ENCODE assay signal across 32 cellular contexts in genomic region chrX:8500203-8500602, GRCh38. TPM values are rescaled to one million over a fixed set of nuclear protein-coding genes. Genes with fewer than 3 reads are reported as not detected.
"Had no signal": no experiment of that assay in that cellular context is flagged by ENCODE, and none has a peak within 500 bp of the region (broad histone marks: within the 10 kb centered on the region; RNA-seq: fewer than 3 reads in every experiment).

No MANE protein-coding gene starts in this region.

- H3K27me3 Mint-ChIP-seq: stimulated activated memory B cell treated with anti-CD40 and anti-IgM and Interleukin-4, amounts not matched to agents 10 μg/mL and 1 μg/mL and 100 μg/mL, for 72 hours; stimulated activated naive B cell treated with anti-CD40 and anti-IgM and Interleukin-4, amounts not matched to agents 10 μg/mL and 1 μg/mL and 100 μg/mL, for 72 hours; stimulated activated naive CD8-positive, alpha-beta T cell treated with anti-CD3 and anti-CD28 coated beads, Interleukin-15, amount 100 ng/mL, for 72 hours; stimulated activated naive CD8-positive, alpha-beta T cell treated with anti-CD3 and anti-CD28 coated beads, Interleukin-15, Interleukin-2, amounts not matched to agents 100 ng/mL and 50 ng/mL, for 24 hours; type B pancreatic cell had no signal

- H3K9me3 ChIP-seq: stomach, suprapubic skin, testis, thoracic aorta, thyroid gland, tibial artery, tibial nerve, transverse colon, upper lobe of left lung, upper lobe of right lung, uterus, vagina had no signal

- H3K36me3 ChIP-seq: stomach, suprapubic skin, thoracic aorta, thyroid gland, tibial artery, tibial nerve, transverse colon, upper lobe of left lung, upper lobe of right lung, uterus, vagina had no signal

- ATAC-seq: stimulated activated effector memory CD8-positive, alpha-beta T cell treated with anti-CD3 and anti-CD28 coated beads, Interleukin-12 subunit alpha, Interleukin-12 subunit beta, amount 100 ng/mL, for 72 hours; stimulated activated memory B cell treated with anti-CD40 and anti-IgM and Interleukin-4, amounts not matched to agents 10 μg/mL and 1 μg/mL and 100 μg/mL, for 72 hours; stimulated activated naive B cell treated with anti-CD40 and anti-IgM and Interleukin-4, amounts not matched to agents 10 μg/mL and 1 μg/mL and 100 μg/mL, for 72 hours; stimulated activated naive CD8-positive, alpha-beta T cell treated with anti-CD3 and anti-CD28 coated beads, Interleukin-15, amount 100 ng/mL, for 72 hours; stimulated activated naive CD8-positive, alpha-beta T cell treated with anti-CD3 and anti-CD28 coated beads, Interleukin-15, Interleukin-2, amounts not matched to agents 100 U/mL and 50 U/mL, for 24 hours; upper lobe of right lung had no signal

- H3K27ac ChIP-seq: stomach, suprapubic skin, testis, thoracic aorta, thyroid gland, tibial artery, tibial nerve, transverse colon, upper lobe of left lung, upper lobe of right lung, uterus, vagina had no signal

- H3K9me3 Mint-ChIP-seq: stimulated activated effector memory CD8-positive, alpha-beta T cell treated with anti-CD3 and anti-CD28 coated beads, Interleukin-12 subunit alpha, Interleukin-12 subunit beta, amount 100 ng/mL, for 72 hours; stimulated activated memory B cell treated with anti-CD40 and anti-IgM and Interleukin-4, amounts not matched to agents 10 μg/mL and 1 μg/mL and 100 μg/mL, for 72 hours; stimulated activated naive CD8-positive, alpha-beta T cell treated with anti-CD3 and anti-CD28 coated beads, Interleukin-15, amount 100 ng/mL, for 72 hours; stimulated activated naive CD8-positive, alpha-beta T cell treated with anti-CD3 and anti-CD28 coated beads, Interleukin-15, Interleukin-2, amounts not matched to agents 100 ng/mL and 50 ng/mL, for 24 hours; type B pancreatic cell had no signal

- H3K27ac Mint-ChIP-seq: stimulated activated effector memory CD8-positive, alpha-beta T cell treated with anti-CD3 and anti-CD28 coated beads, Interleukin-12 subunit alpha, Interleukin-12 subunit beta, amount 100 ng/mL, for 72 hours; stimulated activated memory B cell treated with anti-CD40 and anti-IgM and Interleukin-4, amounts not matched to agents 10 μg/mL and 1 μg/mL and 100 μg/mL, for 72 hours; stimulated activated naive B cell treated with anti-CD40 and anti-IgM and Interleukin-4, amounts not matched to agents 10 μg/mL and 1 μg/mL and 100 μg/mL, for 72 hours; stimulated activated naive CD8-positive, alpha-beta T cell treated with anti-CD3 and anti-CD28 coated beads, Interleukin-15, amount 100 ng/mL, for 72 hours; stimulated activated naive CD8-positive, alpha-beta T cell treated with anti-CD3 and anti-CD28 coated beads, Interleukin-15, Interleukin-2, amounts not matched to agents 100 ng/mL and 50 ng/mL, for 24 hours; type B pancreatic cell had no signal

- H3K36me3 Mint-ChIP-seq: stimulated activated effector memory CD8-positive, alpha-beta T cell treated with anti-CD3 and anti-CD28 coated beads, Interleukin-12 subunit alpha, Interleukin-12 subunit beta, amount 100 ng/mL, for 72 hours; stimulated activated memory B cell treated with anti-CD40 and anti-IgM and Interleukin-4, amounts not matched to agents 10 μg/mL and 1 μg/mL and 100 μg/mL, for 72 hours; stimulated activated naive B cell treated with anti-CD40 and anti-IgM and Interleukin-4, amounts not matched to agents 10 μg/mL and 1 μg/mL and 100 μg/mL, for 72 hours; type B pancreatic cell had no signal

- H3K27me3 ChIP-seq: stomach, suprapubic skin, testis, tibial artery, tibial nerve, transverse colon, upper lobe of left lung, upper lobe of right lung, uterus, vagina had no signal

- FAIRE-seq: urothelium cell line had no signal

- H3K4me1 Mint-ChIP-seq: stimulated activated effector memory CD8-positive, alpha-beta T cell treated with anti-CD3 and anti-CD28 coated beads, Interleukin-12 subunit alpha, Interleukin-12 subunit beta, amount 100 ng/mL, for 72 hours; stimulated activated memory B cell treated with anti-CD40 and anti-IgM and Interleukin-4, amounts not matched to agents 10 μg/mL and 1 μg/mL and 100 μg/mL, for 72 hours; stimulated activated naive B cell treated with anti-CD40 and anti-IgM and Interleukin-4, amounts not matched to agents 10 μg/mL and 1 μg/mL and 100 μg/mL, for 72 hours; stimulated activated naive CD8-positive, alpha-beta T cell treated with anti-CD3 and anti-CD28 coated beads, Interleukin-15, amount 100 ng/mL, for 72 hours had no signal

- H3K4me1 ChIP-seq: stomach, suprapubic skin, testis, thyroid gland, tibial artery, tibial nerve, transverse colon, upper lobe of left lung, upper lobe of right lung, uterus, vagina had no signal

- DNase-seq: stimulated activated CD4-positive, alpha-beta T cell treated with anti-CD3 and anti-CD28 coated beads, Interleukin-2, amount 100 ng/mL, for 48 hours; stimulated activated CD4-positive, alpha-beta T cell treated with anti-CD3 and anti-CD28 coated beads, Interleukin-4, amount 100 ng/mL, for 1 hour; stimulated activated CD4-positive, alpha-beta T cell treated with anti-CD3 and anti-CD28 coated beads, Interleukin-4, amount 100 ng/mL, for 24 hours; stimulated activated CD4-positive, alpha-beta T cell treated with anti-CD3 and anti-CD28 coated beads, Interleukin-4, amount 100 ng/mL, for 4 hours; stimulated activated CD8-positive, alpha-beta memory T cell treated with anti-CD3 and anti-CD28 coated beads, Interleukin-4, amount 100 ng/mL, for 48 hours; stimulated activated naive B cell treated with anti-CD40 and anti-IgM and Interleukin-4, amounts not matched to agents 10 μg/mL and 1 μg/mL and 100 μg/mL, for 72 hours; stimulated activated naive CD4-positive, alpha-beta T cell; stimulated activated naive CD4-positive, alpha-beta T cell treated with Interleukin-2 at 50 U/mL for 16 hours; stimulated activated naive CD8-positive, alpha-beta T cell treated with anti-CD3 and anti-CD28 coated beads, Interleukin-15, amount 100 ng/mL, for 72 hours; stimulated activated naive CD8-positive, alpha-beta T cell treated with anti-CD3 and anti-CD28 coated beads, Interleukin-15, Interleukin-2, amounts not matched to agents 100 U/mL and 50 U/mL, for 24 hours; stomach; substantia nigra; testis; thyroid gland; tibial artery; transverse colon; upper lobe of left lung; upper lobe of right lung; uterus had no signal

- H3K4me3 Mint-ChIP-seq: stimulated activated effector memory CD8-positive, alpha-beta T cell treated with anti-CD3 and anti-CD28 coated beads, Interleukin-12 subunit alpha, Interleukin-12 subunit beta, amount 100 ng/mL, for 72 hours; stimulated activated memory B cell treated with anti-CD40 and anti-IgM and Interleukin-4, amounts not matched to agents 10 μg/mL and 1 μg/mL and 100 μg/mL, for 72 hours; stimulated activated naive B cell treated with anti-CD40 and anti-IgM and Interleukin-4, amounts not matched to agents 10 μg/mL and 1 μg/mL and 100 μg/mL, for 72 hours; stimulated activated naive CD8-positive, alpha-beta T cell treated with anti-CD3 and anti-CD28 coated beads, Interleukin-15, amount 100 ng/mL, for 72 hours; stimulated activated naive CD8-positive, alpha-beta T cell treated with anti-CD3 and anti-CD28 coated beads, Interleukin-15, Interleukin-2, amounts not matched to agents 100 ng/mL and 50 ng/mL, for 24 hours; type B pancreatic cell had no signal

- H3K4me3 ChIP-seq: stomach, suprapubic skin, testis, thoracic aorta, thyroid gland, tibial artery, tibial nerve, transverse colon, upper lobe of left lung, upper lobe of right lung, uterus, vagina had no signal

RNA-seq across cellular contexts. Expression of gene VCX3B, which starts 35.6 kb away (rescaled TPM):
- total RNA-seq: subcutaneous adipose tissue, suprapubic skin, temporal lobe, thoracic aorta, tibial nerve, transverse colon, upper lobe of right lung, ureter, urinary bladder, uterus, vagina had no signal
- polyA plus RNA-seq: urinary bladder had no signal
